27 cellular contexts compared by ENCODE assay signal in genomic region chr16:3143189-3143588, GRCh38. TPM values are rescaled to one million over a fixed set of nuclear protein-coding genes. Genes with fewer than 3 reads are reported as not detected.
"Had no signal": no experiment of that assay in that cellular context is flagged by ENCODE, and none has a peak within 500 bp of the region (broad histone marks: within the 10 kb centered on the region; RNA-seq: fewer than 3 reads in every experiment).

No MANE protein-coding gene starts in this region.

- H3K4me1 Mint-ChIP-seq: activated B cell treated with CpG ODN at 0.5 μM for 24 hours; activated naive CD8-positive, alpha-beta T cell treated with anti-CD3 and anti-CD28 coated beads for 36 hours had no signal

- H3K9me3 Mint-ChIP-seq: activated B cell treated with CpG ODN at 0.5 μM for 24 hours; activated naive CD8-positive, alpha-beta T cell treated with anti-CD3 and anti-CD28 coated beads for 36 hours; natural killer cell treated with Interleukin-12 subunit alpha and Interleukin-12 subunit beta and Interleukin-15 and Interleukin-18, amount 100 ng/mL, for 72 hours; T-helper 2 cell treated with Interferon-gamma antibody and Interleukin-4, amounts not matched to agents 5 μg/mL and 100 μg/mL, for 36 hours had no signal

- H3K9me3 ChIP-seq: gastroesophageal sphincter, left lung, tibial nerve, uterus had no signal

- H3K4me2 ChIP-seq: hepatocyte had no signal

- H2AFZ ChIP-seq: hepatocyte had no signal

- H3K27me3 Mint-ChIP-seq: activated B cell treated with CpG ODN at 0.5 μM for 24 hours; activated naive CD8-positive, alpha-beta T cell treated with anti-CD3 and anti-CD28 coated beads for 36 hours; natural killer cell treated with Interleukin-12 subunit alpha and Interleukin-12 subunit beta and Interleukin-15 and Interleukin-18, amount 100 ng/mL, for 72 hours had no signal

- H3K4me3 ChIP-seq: gastroesophageal sphincter, hepatocyte, left lung, skin epidermis, tibial nerve, uterus had no signal

- H3K4me3 Mint-ChIP-seq: activated B cell treated with CpG ODN at 0.5 μM for 24 hours; activated CD8-positive, alpha-beta T cell treated with anti-CD3 and anti-CD28 coated beads, Interleukin-2, amount 10 ng/mL, durations not matched to agents 7 days and 5 days; activated naive CD8-positive, alpha-beta T cell treated with anti-CD3 and anti-CD28 coated beads for 36 hours; natural killer cell treated with Interleukin-12 subunit alpha and Interleukin-12 subunit beta and Interleukin-15 and Interleukin-18, amount 100 ng/mL, for 72 hours; T-helper 2 cell treated with Interferon-gamma antibody and Interleukin-4, amounts not matched to agents 5 μg/mL and 100 μg/mL, for 36 hours had no signal

- H3K79me2 ChIP-seq: hepatocyte had no signal

- ATAC-seq: activated CD8-positive, alpha-beta T cell treated with anti-CD3 and anti-CD28 coated beads, Interleukin-2, amount 10 ng/mL, durations not matched to agents 7 days and 5 days; gastroesophageal sphincter; left lung; natural killer cell treated with Interleukin-12 subunit alpha and Interleukin-12 subunit beta and Interleukin-15 and Interleukin-18, amount 100 ng/mL, for 72 hours had no signal

- DNase-seq: activated B cell treated with CpG ODN at 0.5 μM for 24 hours; activated CD4-positive, alpha-beta T cell treated with anti-CD3 and anti-CD28 coated beads for 48 hours; activated CD8-positive, alpha-beta memory T cell treated with anti-CD3 and anti-CD28 coated beads, Interleukin-2, amount 50 U/mL, for 4 hours; activated CD8-positive, alpha-beta T cell treated with anti-CD3 and anti-CD28 coated beads, Interleukin-2, amount 10 ng/mL, durations not matched to agents 7 days and 5 days; activated gamma-delta T cell; activated naive CD8-positive, alpha-beta T cell treated with anti-CD3 and anti-CD28 coated beads for 36 hours; activated T-cell treated with anti-CD3 and anti-CD28 coated beads, Interleukin-2, amount 50 U/mL, for 48 hours; anterior cingulate cortex; dermis blood vessel endothelial cell; erythroblast; islet precursor cell; stimulated activated CD4-positive, alpha-beta T cell treated with anti-CD3 and anti-CD28 coated beads, Interleukin-4, amount 100 ng/mL, for 24 hours; stimulated activated naive CD4-positive, alpha-beta T cell; SW 1271; uterus had no signal

- H3K4me1 ChIP-seq: gastroesophageal sphincter, left lung, tibial nerve, uterus had no signal

- H3K27ac ChIP-seq: gastroesophageal sphincter, hepatocyte, left lung, skin epidermis, uterus had no signal

- H3K27me3 ChIP-seq: gastroesophageal sphincter, hepatocyte, left lung, tibial nerve, uterus had no signal

- H3K27ac Mint-ChIP-seq: activated B cell treated with CpG ODN at 0.5 μM for 24 hours; activated CD8-positive, alpha-beta T cell treated with anti-CD3 and anti-CD28 coated beads, Interleukin-2, amount 10 ng/mL, durations not matched to agents 7 days and 5 days; activated naive CD8-positive, alpha-beta T cell treated with anti-CD3 and anti-CD28 coated beads for 36 hours; natural killer cell treated with Interleukin-12 subunit alpha and Interleukin-12 subunit beta and Interleukin-15 and Interleukin-18, amount 100 ng/mL, for 72 hours; T-helper 2 cell treated with Interferon-gamma antibody and Interleukin-4, amounts not matched to agents 5 μg/mL and 100 μg/mL, for 36 hours had no signal

- H3K36me3 Mint-ChIP-seq: natural killer cell treated with Interleukin-12 subunit alpha and Interleukin-12 subunit beta and Interleukin-15 and Interleukin-18, amount 100 ng/mL, for 72 hours had no signal

- H3K36me3 ChIP-seq: uterus had no signal

RNA-seq across cellular contexts. Expression of gene ZNF205, which starts 30.8 kb away (rescaled TPM):
- total RNA-seq: activated B cell treated with CpG ODN at 0.5 μM for 24 hours; activated CD8-positive, alpha-beta T cell treated with anti-CD3 and anti-CD28 coated beads, Interleukin-2, amount 10 ng/mL, durations not matched to agents 7 days and 5 days; natural killer cell treated with Interleukin-12 subunit alpha and Interleukin-12 subunit beta and Interleukin-15 and Interleukin-18, amount 100 ng/mL, for 72 hours had no signal

RNA-seq across cellular contexts. Expression of gene ZSCAN10, which starts 44.1 kb away (rescaled TPM):
- total RNA-seq: activated B cell treated with CpG ODN at 0.5 μM for 24 hours; activated naive CD8-positive, alpha-beta T cell treated with anti-CD3 and anti-CD28 coated beads for 36 hours; chondrocyte; dermis blood vessel endothelial cell; hepatocyte; left lung; mesenteric fat pad; osteocyte; renal cortical epithelial cell; subcutaneous adipose tissue; tibial nerve; uterus had no signal
- polyA plus RNA-seq: hepatocyte had no signal

RNA-seq across cellular contexts. Expression of gene OR1F1, which starts 44.8 kb away (rescaled TPM):
- total RNA-seq: activated B cell treated with CpG ODN at 0.5 μM for 24 hours; activated CD8-positive, alpha-beta T cell treated with anti-CD3 and anti-CD28 coated beads, Interleukin-2, amount 10 ng/mL, durations not matched to agents 7 days and 5 days; activated naive CD8-positive, alpha-beta T cell treated with anti-CD3 and anti-CD28 coated beads for 36 hours; dermis blood vessel endothelial cell; gastroesophageal sphincter; hepatocyte; left lung; mesenteric fat pad; natural killer cell treated with Interleukin-12 subunit alpha and Interleukin-12 subunit beta and Interleukin-15 and Interleukin-18, amount 100 ng/mL, for 72 hours; osteocyte; renal cortical epithelial cell; subcutaneous adipose tissue; tibial nerve; uterus had no signal
- polyA plus RNA-seq: hepatocyte had no signal
